ENCODE assay signal across 9 cellular contexts in the genomic region with DNA sequence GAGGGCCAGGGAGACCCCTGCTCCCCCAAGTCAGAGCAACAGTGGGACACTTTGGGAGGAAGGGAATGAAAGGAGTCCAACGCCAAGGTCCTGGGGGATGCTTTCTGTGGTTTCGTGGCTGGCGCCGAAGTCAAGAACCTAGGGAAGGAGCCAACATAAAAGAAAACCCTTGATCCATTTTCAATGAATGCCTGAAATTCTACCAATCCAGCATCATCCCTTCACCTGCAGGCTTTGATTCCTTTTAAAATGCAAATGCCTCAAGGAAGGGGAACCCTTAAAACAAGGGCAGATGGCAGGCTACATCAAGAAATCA.
DNase-seq lines count a peak whose midpoint lies in the region; ATAC-seq, FAIRE-seq and TF ChIP-seq lines count a peak whose summit lies in the region.
"Had no signal": no experiment of that assay in that cellular context is flagged by ENCODE, and none has a peak within 500 bp of the region (broad histone marks: within the 10 kb centered on the region; RNA-seq: fewer than 3 reads in every experiment).

No MANE protein-coding gene starts in this region.

- H3K27ac ChIP-seq in A549 = peak overlapping the region in 1 of 2 experiments; percentile 92; a peak in 3 of 6 replicates

- H3K27ac Mint-ChIP-seq in HFFc6 (peak overlapping the region; percentile 74; the same call in 1 of the 2 replicates), nephron (peak overlapping the region in 2 of 3 experiments; percentile 62 to 70)

- H3K36me3 Mint-ChIP-seq in HFFc6 (ENCODE audit: low read depth) (no peaks in the 10 kb centered on the region), nephron (ENCODE audit: low read depth) (no peaks in the 10 kb centered on the region)

- TF ChIP-seq EP300 in A549 (IDR thresholded peaks at IDR 0.05) = no peak

- H3K4me3 ChIP-seq in A549 (peak overlapping the region; percentile 62), cardiac fibroblast (replicated peaks in 1 of 2; ENCODE audit: low read depth in 2 of 2, low read length in 2 of 2) (peak overlapping the region; percentile 16 to 24)

- no peak for ATAC-seq in A549
- no peak for ATAC-seq in GM18511 (IDR thresholded peaks at IDR 0.05; ENCODE audit: unreplicated experiment)
- no peak for ATAC-seq in GM21529 (IDR thresholded peaks at IDR 0.05; ENCODE audit: unreplicated experiment)

- peaks cover 18% of the 10 kb centered on the region for H3K4me1 ChIP-seq in A549

- TF ChIP-seq POLR2A in A549 (IDR thresholded peaks at IDR 0.05; ENCODE audit: low read length) = no peak

- POLR2A ChIA-PET in A549 (lab: Yijun Ruan, JAX) = no interaction called here

- FAIRE-seq in A549 (lab: Jason Lieb, UNC) = no peak
- FAIRE-seq: D721Med had no signal

- DNase-seq in A549 (ENCODE audit: low read depth in 1 of 2, low spot score in 1 of 2) (no peak), HFFc6 (no peak), cardiac fibroblast (ENCODE audit: low read depth in 2 of 2) (no peak), COLO829 (ENCODE audit: low spot score) (no peak), HK-2 (ENCODE audit: unreplicated experiment) (no peak)

- CTCF ChIA-PET in A549 (lab: Yijun Ruan, JAX) = interaction anchor here (3.8 kb wide), 1 partner anchor 342 kb away, joined by 14 read pairs; the partner anchor contains the start of gene AFTPH

- H3K4me3 Mint-ChIP-seq in HFFc6 (peak overlapping the region; percentile 82; the same call in 1 of the 2 replicates), nephron (peak overlapping the region in 2 of 3 experiments; percentile 24 to 34)

- H3K4me1 Mint-ChIP-seq in HFFc6 (ENCODE audit: low read depth) = peaks cover 18% of the 10 kb centered on the region
- H3K4me1 Mint-ChIP-seq in nephron = peaks cover 18% of the 10 kb centered on the region

- peak; percentile 23; the same call in 2 of the 3 replicates for TF ChIP-seq CTCF in A549 (IDR thresholded peaks at IDR 0.05)
- TF ChIP-seq CTCF in HFFc6 (IDR thresholded peaks at IDR 0.05) = peak; percentile 68
- no peak for TF ChIP-seq CTCF in cardiac fibroblast (IDR thresholded peaks at IDR 0.05; ENCODE audit: low read depth, low read length)
- TF ChIP-seq CTCF in nephron (IDR thresholded peaks at IDR 0.05; ENCODE audit: unreplicated experiment in 3 of 3) = peak in 1 of 3 experiments; percentile 7

- no peak; a peak in 1 of 5 replicates for TF ChIP-seq RAD21 in A549 (conservative IDR thresholded peaks at IDR 0.05 in 1 of 2, IDR thresholded peaks at IDR 0.05 in 1 of 2)

- H3K9me3 Mint-ChIP-seq in HFFc6 (no peaks in the 10 kb centered on the region), nephron (no peaks in the 10 kb centered on the region)

- peak overlapping the region; percentile 86 for H3K4me2 ChIP-seq in A549

- WGBS in A549 (ENCODE audit: missing lambda C conversion rate) = 53% methylated on average over 4 of the region's 4 CpGs

- H3K9me3 ChIP-seq in A549 = peaks cover 4% of the 10 kb centered on the region; the same call in 2 of the 3 replicates

- H3K27me3 Mint-ChIP-seq in HFFc6 (ENCODE audit: insufficient read depth) (peaks cover 18% of the 10 kb centered on the region), nephron (ENCODE audit: low read depth) (peaks cover 8% of the 10 kb centered on the region)

TF ChIP-seq in A549, 52 proteins besides CTCF, POLR2A, EP300 and RAD21:
- TF ChIP-seq MAFK (IDR thresholded peaks at IDR 0.05; ENCODE audit: partially characterized antibody) = no peak
- no peak for TF ChIP-seq CBX2 (IDR thresholded peaks at IDR 0.05; ENCODE audit: borderline replicate concordance, low read depth)
